Comparison of ENCODE assay signal across 25 cellular contexts in the genomic region with DNA sequence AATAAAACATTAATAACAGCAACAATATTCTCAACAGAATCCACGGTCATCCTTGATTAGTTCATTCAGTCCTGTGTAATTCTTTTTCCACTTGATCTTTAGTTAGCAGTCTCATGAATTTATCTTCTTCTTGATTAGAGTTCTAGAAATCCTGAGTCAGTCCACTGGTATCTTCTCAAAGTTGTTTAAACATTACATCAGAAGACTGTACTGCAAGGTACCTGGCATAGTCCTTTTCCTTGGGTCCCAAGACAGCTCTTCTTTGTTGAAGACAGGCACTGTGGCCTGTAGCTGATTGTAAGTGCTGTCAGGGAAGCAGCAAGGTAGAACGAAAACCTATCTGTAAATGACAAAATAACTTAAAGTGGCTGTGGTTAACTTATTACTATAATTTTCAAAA.
"Had no signal": no experiment of that assay in that cellular context is flagged by ENCODE, and none has a peak within 500 bp of the region (broad histone marks: within the 10 kb centered on the region; RNA-seq: fewer than 3 reads in every experiment).

No MANE protein-coding gene starts in this region.

- H3K4me1 ChIP-seq: breast epithelium had no signal

- H3K4me3 Mint-ChIP-seq: activated CD4-positive, alpha-beta memory T cell treated with anti-CD3 and anti-CD28 coated beads, Interleukin-2, amount 10 ng/mL, durations not matched to agents 7 days and 5 days; activated CD4-positive, alpha-beta T cell treated with anti-CD3 and anti-CD28 coated beads, Interleukin-2, amount 10 ng/mL, durations not matched to agents 24 days and 14 days; activated CD8-positive, alpha-beta memory T cell treated with anti-CD3 and anti-CD28 coated beads, Interleukin-2, amount 10 ng/mL, durations not matched to agents 7 days and 5 days; activated naive CD8-positive, alpha-beta T cell; memory B cell; natural killer cell treated with Interleukin-12 subunit alpha and Interleukin-12 subunit beta and Interleukin-15 and Interleukin-18, amount 100 ng/mL, for 72 hours; stimulated activated effector memory CD8-positive, alpha-beta T cell treated with anti-CD3 and anti-CD28 coated beads, Interleukin-12 subunit alpha, Interleukin-12 subunit beta, amount 100 ng/mL, for 72 hours; stimulated activated naive CD8-positive, alpha-beta T cell treated with anti-CD3 and anti-CD28 coated beads, Interleukin-15, amount 100 ng/mL, for 72 hours had no signal

- H3K27me3 ChIP-seq: adrenal gland, breast epithelium, gastrocnemius medialis, ovary, tibial artery had no signal

- H3K36me3 ChIP-seq: adrenal gland, breast epithelium, gastrocnemius medialis, ovary, tibial artery had no signal

- H3K27ac ChIP-seq: adrenal gland, breast epithelium, gastrocnemius medialis, ovary, psoas muscle, tibial artery, VCaP had no signal

- H3K9me3 ChIP-seq: adrenal gland, breast epithelium, gastrocnemius medialis, ovary, psoas muscle, tibial artery had no signal

- H3K27ac Mint-ChIP-seq: activated CD4-positive, alpha-beta memory T cell treated with anti-CD3 and anti-CD28 coated beads, Interleukin-2, amount 10 ng/mL, durations not matched to agents 7 days and 5 days; activated CD4-positive, alpha-beta T cell treated with anti-CD3 and anti-CD28 coated beads, Interleukin-2, amount 10 ng/mL, durations not matched to agents 24 days and 14 days; activated CD8-positive, alpha-beta memory T cell treated with anti-CD3 and anti-CD28 coated beads, Interleukin-2, amount 10 ng/mL, durations not matched to agents 7 days and 5 days; activated naive CD8-positive, alpha-beta T cell; memory B cell; natural killer cell treated with Interleukin-12 subunit alpha and Interleukin-12 subunit beta and Interleukin-15 and Interleukin-18, amount 100 ng/mL, for 72 hours; stimulated activated effector memory CD8-positive, alpha-beta T cell treated with anti-CD3 and anti-CD28 coated beads, Interleukin-12 subunit alpha, Interleukin-12 subunit beta, amount 100 ng/mL, for 72 hours; stimulated activated naive CD8-positive, alpha-beta T cell treated with anti-CD3 and anti-CD28 coated beads, Interleukin-15, amount 100 ng/mL, for 72 hours had no signal

- H3K9me3 Mint-ChIP-seq: activated CD4-positive, alpha-beta memory T cell treated with anti-CD3 and anti-CD28 coated beads, Interleukin-2, amount 10 ng/mL, durations not matched to agents 7 days and 5 days; activated CD4-positive, alpha-beta T cell treated with anti-CD3 and anti-CD28 coated beads, Interleukin-2, amount 10 ng/mL, durations not matched to agents 24 days and 14 days; memory B cell; natural killer cell treated with Interleukin-12 subunit alpha and Interleukin-12 subunit beta and Interleukin-15 and Interleukin-18, amount 100 ng/mL, for 72 hours; stimulated activated effector memory CD8-positive, alpha-beta T cell treated with anti-CD3 and anti-CD28 coated beads, Interleukin-12 subunit alpha, Interleukin-12 subunit beta, amount 100 ng/mL, for 72 hours; stimulated activated naive CD8-positive, alpha-beta T cell treated with anti-CD3 and anti-CD28 coated beads, Interleukin-15, amount 100 ng/mL, for 72 hours had no signal

- ATAC-seq: activated CD4-positive, CD25-positive, alpha-beta regulatory T cell treated with anti-CD3 and anti-CD28 coated beads, Interleukin-2, amount 50 U/mL, for 24 hours; activated CD8-positive, alpha-beta memory T cell treated with anti-CD3 and anti-CD28 coated beads, Interleukin-2, amount 10 ng/mL, durations not matched to agents 7 days and 5 days; esophagus mucosa; gastrocnemius medialis; natural killer cell treated with Interleukin-12 subunit alpha and Interleukin-12 subunit beta and Interleukin-15 and Interleukin-18, amount 100 ng/mL, for 72 hours; psoas muscle; right cardiac atrium; stimulated activated effector memory CD8-positive, alpha-beta T cell treated with anti-CD3 and anti-CD28 coated beads, Interleukin-12 subunit alpha, Interleukin-12 subunit beta, amount 100 ng/mL, for 72 hours; stimulated activated naive CD8-positive, alpha-beta T cell treated with anti-CD3 and anti-CD28 coated beads, Interleukin-15, amount 100 ng/mL, for 72 hours had no signal

- H3K36me3 Mint-ChIP-seq: activated CD8-positive, alpha-beta memory T cell treated with anti-CD3 and anti-CD28 coated beads, Interleukin-2, amount 10 ng/mL, durations not matched to agents 7 days and 5 days; memory B cell; natural killer cell treated with Interleukin-12 subunit alpha and Interleukin-12 subunit beta and Interleukin-15 and Interleukin-18, amount 100 ng/mL, for 72 hours; stimulated activated effector memory CD8-positive, alpha-beta T cell treated with anti-CD3 and anti-CD28 coated beads, Interleukin-12 subunit alpha, Interleukin-12 subunit beta, amount 100 ng/mL, for 72 hours had no signal

- H3K27me3 Mint-ChIP-seq: activated CD4-positive, alpha-beta memory T cell treated with anti-CD3 and anti-CD28 coated beads, Interleukin-2, amount 10 ng/mL, durations not matched to agents 7 days and 5 days; activated CD4-positive, alpha-beta T cell treated with anti-CD3 and anti-CD28 coated beads, Interleukin-2, amount 10 ng/mL, durations not matched to agents 24 days and 14 days; activated CD8-positive, alpha-beta memory T cell treated with anti-CD3 and anti-CD28 coated beads, Interleukin-2, amount 10 ng/mL, durations not matched to agents 7 days and 5 days; activated naive CD8-positive, alpha-beta T cell; memory B cell; natural killer cell treated with Interleukin-12 subunit alpha and Interleukin-12 subunit beta and Interleukin-15 and Interleukin-18, amount 100 ng/mL, for 72 hours; stimulated activated naive CD8-positive, alpha-beta T cell treated with anti-CD3 and anti-CD28 coated beads, Interleukin-15, amount 100 ng/mL, for 72 hours had no signal

- H3K4me1 Mint-ChIP-seq: activated CD4-positive, alpha-beta memory T cell treated with anti-CD3 and anti-CD28 coated beads, Interleukin-2, amount 10 ng/mL, durations not matched to agents 7 days and 5 days had no signal

- H3K4me3 ChIP-seq: adrenal gland, breast epithelium, gastrocnemius medialis, ovary, psoas muscle, tibial artery had no signal

- DNase-seq: activated CD4-positive, alpha-beta memory T cell treated with anti-CD3 and anti-CD28 coated beads, Interleukin-2, amount 10 ng/mL, durations not matched to agents 7 days and 5 days; activated CD4-positive, alpha-beta T cell treated with anti-CD3 and anti-CD28 coated beads, Interleukin-2, amount 10 ng/mL, durations not matched to agents 24 days and 14 days; activated CD8-positive, alpha-beta memory T cell treated with anti-CD3 and anti-CD28 coated beads, Interleukin-2, amount 10 ng/mL, durations not matched to agents 7 days and 5 days; activated naive CD4-positive, alpha-beta T cell; adrenal gland; cortex of kidney; gastrocnemius medialis; hippocampal formation; left cardiac atrium; ovary; psoas muscle; right cardiac atrium; stimulated activated CD4-positive, alpha-beta T cell treated with anti-CD3 and anti-CD28 coated beads, Interleukin-1b, Interleukin-23, amount 100 ng/mL, for 48 hours; stimulated activated naive CD8-positive, alpha-beta T cell treated with anti-CD3 and anti-CD28 coated beads, Interleukin-15, amount 100 ng/mL, for 72 hours; SW 1271; T-helper 2 cell; tibial artery had no signal
